8 cellular contexts compared by ENCODE assay signal in the genomic region with DNA sequence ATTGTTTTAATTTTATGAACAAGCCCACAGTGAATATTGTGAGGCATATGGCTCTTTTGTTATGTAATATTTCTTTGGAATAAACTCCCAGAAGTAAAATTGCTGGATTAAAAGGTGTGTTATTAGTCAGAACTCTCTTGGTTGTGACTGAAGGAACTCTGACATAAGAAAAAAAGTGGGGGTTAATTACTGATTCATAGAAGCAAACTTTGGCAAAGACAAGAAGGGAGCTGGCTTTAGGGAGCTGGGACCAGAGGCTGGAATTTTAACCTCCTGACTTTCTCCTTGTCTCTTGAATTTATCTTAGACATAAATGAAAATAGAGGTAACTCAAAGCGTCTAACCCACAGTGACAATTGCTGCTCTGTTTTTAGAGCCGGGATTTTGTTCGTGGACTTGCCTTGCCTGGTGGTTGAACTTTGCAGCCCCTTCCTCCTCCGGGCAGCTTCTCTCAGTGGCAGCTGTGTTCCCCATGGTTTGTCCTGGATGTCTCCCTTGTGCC. TPM values are rescaled to one million over a fixed set of nuclear protein-coding genes. Genes with fewer than 3 reads are reported as not detected.
A peak's percentile ranks its signal among the peaks of the same experiment; 100 is the strongest.
DNase-seq lines count a peak whose midpoint lies in the region; ATAC-seq, FAIRE-seq and TF ChIP-seq lines count a peak whose summit lies in the region.

No MANE protein-coding gene starts in this region.

- no peak for TF ChIP-seq POLR2A in K562 (conservative IDR thresholded peaks at IDR 0.05)
- TF ChIP-seq POLR2A in right lobe of liver (IDR thresholded peaks at IDR 0.05) = no peak

- H3K36me3 ChIP-seq in BJ (ENCODE audit: control insufficient read depth, insufficient read depth, low read length) (no peaks in the 10 kb centered on the region), K562 (ENCODE audit: control insufficient read depth, insufficient read depth, low read length) (no peaks in the 10 kb centered on the region), right lobe of liver (no peaks in the 10 kb centered on the region), urinary bladder (ENCODE audit: insufficient read depth) (no peaks in the 10 kb centered on the region)

- peak overlapping the region; percentile 91 for H2AFZ ChIP-seq in K562 (ENCODE audit: low read depth, low read length)

- TF ChIP-seq CTCF in BJ (IDR thresholded peaks at IDR 0.05; ENCODE audit: insufficient read depth, low read depth, low read length) (no peak), HL-60 (IDR thresholded peaks at IDR 0.05; ENCODE audit: insufficient read depth, low read length) (no peak), K562 (IDR thresholded peaks at IDR 0.05 in 2 of 3, conservative IDR thresholded peaks at IDR 0.05 in 1 of 3; ENCODE audit: insufficient read depth in 2 of 3, low read depth in 1 of 3, low read length in 3 of 3) (no peak), right lobe of liver (IDR thresholded peaks at IDR 0.05) (no peak)

- in situ Hi-C loops in K562 (cut with MboI) = no loop called here

- POLR2A ChIA-PET in BJ (lab: Charles Lee) = no interaction called here
- POLR2A ChIA-PET in K562 (lab: Yijun Ruan, JAX) = interaction anchor here (1.0 to 1.2 kb wide), 2 partner anchors 11 to 141 kb away, joined by 3 to 4 read pairs; a partner anchor contains a TSS

- H3K4me3 ChIP-seq in BJ (ENCODE audit: low read depth, low read length) (peak overlapping the region; percentile 51), HL-60 (replicated peaks; ENCODE audit: insufficient read depth, low read length) (peak overlapping the region; percentile 45), K562 (peak overlapping the region; percentile 45), right lobe of liver (peak overlapping the region; percentile 50 to 58 (median 52)), urinary bladder (ENCODE audit: low read depth, low read length) (peak overlapping the region; percentile 65)

- BruUV-seq in K562 (replicated peaks; lab: Mats Ljungman, UMichigan) = no TSS peak

- FAIRE-seq in K562 (lab: Jason Lieb, UNC) = no peak

- H3K4me2 ChIP-seq in K562 (ENCODE audit: insufficient read depth, low read length) = peak overlapping the region; percentile 78

- H3K9me3 ChIP-seq in K562 (replicated peaks; ENCODE audit: control insufficient read depth, insufficient read depth, low read depth, low read length) = no peaks in the 10 kb centered on the region
- H3K9me3 ChIP-seq in right lobe of liver = no peaks in the 10 kb centered on the region

- peak overlapping the region; percentile 75 to 94 for H3K9ac ChIP-seq in K562 (ENCODE audit: insufficient read depth in 1 of 2, low read depth in 2 of 2, low read length in 2 of 2)

- CTCF ChIA-PET in BJ (lab: Yijun Ruan, JAX) = interaction anchor here (1.0 to 2.3 kb wide), 3 partner anchors 27 to 126 kb away, joined by 3 to 5 read pairs (median 3); no protein-coding TSS in a partner anchor
- CTCF ChIA-PET in K562 (lab: Yijun Ruan, JAX; ENCODE audit: low intra/inter-chr PET ratio) = no interaction called here

- H3K4me1 ChIP-seq in K562 (replicated peaks in 1 of 2; ENCODE audit: control insufficient read depth in 2 of 2, insufficient read depth in 2 of 2, low read length in 2 of 2) (peaks cover 8 to 16% of the 10 kb centered on the region in 2 experiments; a peak in 4 of 5 replicates), right lobe of liver (no peaks in the 10 kb centered on the region), urinary bladder (ENCODE audit: insufficient read depth) (no peaks in the 10 kb centered on the region)

- H3K27me3 ChIP-seq in BJ (ENCODE audit: control insufficient read depth, insufficient read depth, low read length) = no peaks in the 10 kb centered on the region
- H3K27me3 ChIP-seq in HL-60 (ENCODE audit: insufficient read depth, poor library complexity, severe bottlenecking) = no peaks in the 10 kb centered on the region
- H3K27me3 ChIP-seq in K562 (ENCODE audit: control insufficient read depth in 2 of 2, insufficient read depth in 2 of 2, low read length in 2 of 2) = no peaks in the 10 kb centered on the region
- H3K27me3 ChIP-seq in right lobe of liver = no peaks in the 10 kb centered on the region

- H3K27ac ChIP-seq in HL-60 (replicated peaks) (peak overlapping the region; percentile 80), K562 (ENCODE audit: extremely low read depth, low read depth, low read length) (peak overlapping the region; percentile 84), right lobe of liver (peak overlapping the region; percentile 59 to 95 (median 65)), urinary bladder (ENCODE audit: low read depth) (peak overlapping the region; percentile 90)

- 71% methylated on average over 2 of the region's 4 CpGs for WGBS in K562 (ENCODE audit: insufficient coverage, low coverage, missing lambda C conversion rate)
- 52% methylated on average over 4 of the region's 4 CpGs for WGBS in right lobe of liver (ENCODE audit: insufficient coverage, low coverage, low lambda C conversion rate, missing lambda C conversion rate)
- WGBS in urinary bladder = 3% methylated on average over 4 of the region's 4 CpGs

- no peaks in the 10 kb centered on the region for H3K9me1 ChIP-seq in K562 (ENCODE audit: control insufficient read depth, insufficient read depth, low read length)

- no peak for TF ChIP-seq RAD21 in K562 (CRISPR knock-in tag; conservative IDR thresholded peaks at IDR 0.05 in 1 of 2, IDR thresholded peaks at IDR 0.05 in 1 of 2)

- H4K20me1 ChIP-seq in K562 (replicated peaks; ENCODE audit: control insufficient read depth, insufficient read depth, low read length) = no peaks in the 10 kb centered on the region

- no peaks in the 10 kb centered on the region for H3K79me2 ChIP-seq in K562 (ENCODE audit: control insufficient read depth, insufficient read depth, low read length)

- DNase-seq in BJ (ENCODE audit: low read depth) (no peak), HL-60 (ENCODE audit: low read depth in 1 of 2, low spot score in 1 of 2) (no peak), K562 (ENCODE audit: extremely low read depth in 1 of 4, low spot score in 3 of 4) (no peak), right lobe of liver (no peak), NCI-H1417 (lab: John Stamatoyannopoulos, UW) (no peak), superior temporal gyrus (ENCODE audit: extremely low spot score) (no peak), ecto neural progenitor cell (ENCODE audit: low spot score) (no peak)

- ATAC-seq in K562 (no peak), right lobe of liver (no peak)

- TF ChIP-seq EP300 in K562 (IDR thresholded peaks at IDR 0.05; ENCODE audit: low read length) = no peak

- intact Hi-C loops in K562 (cut with micrococcal nuclease) = no loop called here
- intact Hi-C loops in right lobe of liver (cut with DNase I) = no loop called here

TF ChIP-seq in K562, 482 proteins besides CTCF, POLR2A, EP300 and RAD21 (continues in another document):
- TF ChIP-seq, protein P1, sequence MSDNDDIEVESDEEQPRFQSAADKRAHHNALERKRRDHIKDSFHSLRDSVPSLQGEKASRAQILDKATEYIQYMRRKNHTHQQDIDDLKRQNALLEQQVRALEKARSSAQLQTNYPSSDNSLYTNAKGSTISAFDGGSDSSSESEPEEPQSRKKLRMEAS (CRISPR knock-in tag; IDR thresholded peaks at IDR 0.05) = no peak
- TF ChIP-seq CBX5 (IDR thresholded peaks at IDR 0.05; ENCODE audit: borderline replicate concordance, low read depth) (no peak), ZNF23 (CRISPR knock-in tag; IDR thresholded peaks at IDR 0.05) (no peak)
- TF ChIP-seq, protein P2, sequence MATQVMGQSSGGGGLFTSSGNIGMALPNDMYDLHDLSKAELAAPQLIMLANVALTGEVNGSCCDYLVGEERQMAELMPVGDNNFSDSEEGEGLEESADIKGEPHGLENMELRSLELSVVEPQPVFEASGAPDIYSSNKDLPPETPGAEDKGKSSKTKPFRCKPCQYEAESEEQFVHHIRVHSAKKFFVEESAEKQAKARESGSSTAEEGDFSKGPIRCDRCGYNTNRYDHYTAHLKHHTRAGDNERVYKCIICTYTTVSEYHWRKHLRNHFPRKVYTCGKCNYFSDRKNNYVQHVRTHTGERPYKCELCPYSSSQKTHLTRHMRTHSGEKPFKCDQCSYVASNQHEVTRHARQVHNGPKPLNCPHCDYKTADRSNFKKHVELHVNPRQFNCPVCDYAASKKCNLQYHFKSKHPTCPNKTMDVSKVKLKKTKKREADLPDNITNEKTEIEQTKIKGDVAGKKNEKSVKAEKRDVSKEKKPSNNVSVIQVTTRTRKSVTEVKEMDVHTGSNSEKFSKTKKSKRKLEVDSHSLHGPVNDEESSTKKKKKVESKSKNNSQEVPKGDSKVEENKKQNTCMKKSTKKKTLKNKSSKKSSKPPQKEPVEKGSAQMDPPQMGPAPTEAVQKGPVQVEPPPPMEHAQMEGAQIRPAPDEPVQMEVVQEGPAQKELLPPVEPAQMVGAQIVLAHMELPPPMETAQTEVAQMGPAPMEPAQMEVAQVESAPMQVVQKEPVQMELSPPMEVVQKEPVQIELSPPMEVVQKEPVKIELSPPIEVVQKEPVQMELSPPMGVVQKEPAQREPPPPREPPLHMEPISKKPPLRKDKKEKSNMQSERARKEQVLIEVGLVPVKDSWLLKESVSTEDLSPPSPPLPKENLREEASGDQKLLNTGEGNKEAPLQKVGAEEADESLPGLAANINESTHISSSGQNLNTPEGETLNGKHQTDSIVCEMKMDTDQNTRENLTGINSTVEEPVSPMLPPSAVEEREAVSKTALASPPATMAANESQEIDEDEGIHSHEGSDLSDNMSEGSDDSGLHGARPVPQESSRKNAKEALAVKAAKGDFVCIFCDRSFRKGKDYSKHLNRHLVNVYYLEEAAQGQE (CRISPR knock-in tag; IDR thresholded peaks at IDR 0.05; ENCODE audit: low read depth) = no peak

RNA-seq across cellular contexts. Expression of a gene that starts 27.9 kb away (rescaled TPM):
- polyA plus RNA-seq in BJ (2011; rRNA removed) (18.9 and 19.4 TPM in 2 replicates), K562 (2011; rRNA removed) (not detected in 2 replicates), K562 (2014; fragmentation: Illumina TruSeq; extraction: Trizol) (0.01 TPM in 1 of 2 replicates, not detected in the other), K562 (2014; fragmentation: Nextera tagmentation; extraction: Ambion mirVana) (under 1 TPM; under 0.01 to 0.01 TPM), K562 (2014; rRNA removed) (not detected in 2 replicates), urinary bladder (10.3 TPM)
- polyA minus RNA-seq in BJ (2011; rRNA and poly(A)+ RNA removed) = 22.3 and 28.4 TPM in 2 replicates
- not detected in 2 replicates for total RNA-seq in K562 (2011; cell fraction: chromatin; rRNA removed; ENCODE audit: low replicate concordance)
- total RNA-seq in K562 (2011; cell fraction: nucleolus; rRNA removed) = under 0.01 TPM in 1 of 2 replicates, not detected in the other
- total RNA-seq in K562 (2011; cell fraction: nucleoplasm; rRNA removed) = not detected in 2 replicates
- total RNA-seq in K562 (2014; rRNA removed) (not detected in 2 replicates), K562 (2014; rRNA removed; fragmentation: Illumina TruSeq; extraction: Trizol) (0.11 TPM in 1 of 2 replicates, not detected in the other), K562 (2015; rRNA removed; fragmentation: Illumina TruSeq; extraction: Trizol) (not detected in 2 replicates), K562 (2021) (0.13 and 0.38 TPM in 2 replicates), right lobe of liver (1 to 10 TPM; 1.6 to 8.7 (median 4.9) TPM), urinary bladder (16.1 TPM)
- polyA plus RNA-seq in K562 (2011; cell fraction: cytosol; rRNA removed) = 0.01 TPM in 2 replicates
- polyA plus RNA-seq in K562 (2011; cell fraction: nucleus; rRNA removed) = not detected in 2 replicates
- 0.03 and 0.08 TPM in 2 replicates for polyA plus RNA-seq in K562 (2012)
- polyA minus RNA-seq in K562 (2011; rRNA and poly(A)+ RNA removed) = 0.03 TPM in 1 of 2 replicates, not detected in the other
- not detected in 2 replicates for polyA minus RNA-seq in K562 (2011; cell fraction: cytosol; rRNA and poly(A)+ RNA removed)
- not detected in 2 replicates for polyA minus RNA-seq in K562 (2011; cell fraction: nucleus; rRNA and poly(A)+ RNA removed)
